ENCODE assay signal across 8 cellular contexts in the genomic region with DNA sequence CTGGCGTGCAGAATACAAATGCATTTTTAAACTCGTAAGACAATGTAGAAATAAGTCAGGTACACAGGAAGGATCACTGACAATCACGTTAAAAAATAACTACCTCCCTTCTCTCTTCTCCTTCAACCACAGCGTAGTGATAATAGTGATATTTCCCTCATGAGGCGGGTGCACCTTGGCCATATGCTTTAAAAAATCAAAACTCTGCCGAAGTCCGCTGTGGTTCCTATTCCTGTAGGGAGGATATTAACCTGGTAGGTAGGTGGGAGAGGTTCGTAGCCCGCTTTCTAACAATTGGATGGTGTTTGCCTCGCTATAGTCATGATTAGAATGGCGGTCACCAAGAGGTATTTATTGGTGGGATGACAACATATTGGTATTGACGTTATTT. TPM values are rescaled to one million over a fixed set of nuclear protein-coding genes. Genes with fewer than 3 reads are reported as not detected.
DNase-seq lines count a peak whose midpoint lies in the region; ATAC-seq and TF ChIP-seq lines count a peak whose summit lies in the region.

No MANE protein-coding gene starts in this region.

- H3K36me3 ChIP-seq in ascending aorta (no peaks in the 10 kb centered on the region), right lobe of liver (no peaks in the 10 kb centered on the region), tibial artery (no peaks in the 10 kb centered on the region)

- H3K4me3 Mint-ChIP-seq in activated CD8-positive, alpha-beta memory T cell treated with anti-CD3 and anti-CD28 coated beads, Interleukin-2, amount 10 ng/mL, durations not matched to agents 7 days and 5 days = peak overlapping the region; percentile 76

- H3K9me3 Mint-ChIP-seq in activated CD8-positive, alpha-beta memory T cell treated with anti-CD3 and anti-CD28 coated beads, Interleukin-2, amount 10 ng/mL, durations not matched to agents 7 days and 5 days (ENCODE audit: low read depth) = no peaks in the 10 kb centered on the region

- no peaks in the 10 kb centered on the region for H3K4me1 ChIP-seq in ascending aorta
- peaks cover 0 to 21% (median 8%) of the 10 kb centered on the region in 4 donors for H3K4me1 ChIP-seq in right lobe of liver
- peaks cover 0 to 11% (median 1%) of the 10 kb centered on the region in 4 donors for H3K4me1 ChIP-seq in tibial artery

- H3K27ac Mint-ChIP-seq in activated CD8-positive, alpha-beta memory T cell treated with anti-CD3 and anti-CD28 coated beads, Interleukin-2, amount 10 ng/mL, durations not matched to agents 7 days and 5 days = no peak overlapping the region

- no peaks in the 10 kb centered on the region for H3K36me3 Mint-ChIP-seq in activated CD8-positive, alpha-beta memory T cell treated with anti-CD3 and anti-CD28 coated beads, Interleukin-2, amount 10 ng/mL, durations not matched to agents 7 days and 5 days

- CTCF ChIA-PET in activated CD8-positive, alpha-beta memory T cell treated with anti-CD3 and anti-CD28 coated beads, Interleukin-2, amount 10 ng/mL, durations not matched to agents 7 days and 5 days (lab: Charles Lee) = no interaction called here

- intact Hi-C loops in ascending aorta (cut with DNase I) (no loop called here), right lobe of liver (cut with DNase I) (no loop called here), tibial artery (cut with DNase I; ENCODE audit: low total_unique reads) (no loop called here)

- no peak for DNase-seq in activated CD8-positive, alpha-beta memory T cell treated with anti-CD3 and anti-CD28 coated beads, Interleukin-2, amount 10 ng/mL, durations not matched to agents 7 days and 5 days
- no peak for DNase-seq in activated CD8-positive, alpha-beta memory T cell treated with anti-CD3 and anti-CD28 coated beads for 24 hours
- no peak for DNase-seq in ascending aorta (ENCODE audit: low spot score in 2 of 2)
- no peak for DNase-seq in right lobe of liver
- DNase-seq in tibial artery = no peak
- DNase-seq in COLO829 (ENCODE audit: low spot score) = no peak
- DNase-seq in SHP77 treated with DMSO at 0.1 percent for 48 hours (lab: John Stamatoyannopoulos, UW) = no peak

- TF ChIP-seq POLR2A in right lobe of liver (IDR thresholded peaks at IDR 0.05) = no peak

- WGBS in right lobe of liver (ENCODE audit: insufficient coverage, low coverage, low lambda C conversion rate, missing lambda C conversion rate) = 4% methylated on average over 12 of the region's 12 CpGs

- peaks cover 49% of the 10 kb centered on the region for H3K27me3 Mint-ChIP-seq in activated CD8-positive, alpha-beta memory T cell treated with anti-CD3 and anti-CD28 coated beads, Interleukin-2, amount 10 ng/mL, durations not matched to agents 7 days and 5 days

- H3K4me3 ChIP-seq in ascending aorta (peak overlapping the region; percentile 57 to 61), right lobe of liver (peak overlapping the region; percentile 42 to 59 (median 56)), tibial artery (peak overlapping the region; percentile 33 to 48)

- TF ChIP-seq CTCF in ascending aorta (IDR thresholded peaks at IDR 0.05) = no peak
- no peak for TF ChIP-seq CTCF in right lobe of liver (IDR thresholded peaks at IDR 0.05)
- no peak for TF ChIP-seq CTCF in tibial artery (IDR thresholded peaks at IDR 0.05)

- H3K27ac ChIP-seq in ascending aorta = no peak overlapping the region
- H3K27ac ChIP-seq in right lobe of liver = peak overlapping the region; percentile 83 to 97 (median 97)
- H3K27ac ChIP-seq in tibial artery = no peak overlapping the region

- no peaks in the 10 kb centered on the region for H3K9me3 ChIP-seq in ascending aorta
- no peaks in the 10 kb centered on the region for H3K9me3 ChIP-seq in right lobe of liver
- no peaks in the 10 kb centered on the region for H3K9me3 ChIP-seq in tibial artery

- no peaks in the 10 kb centered on the region for H3K27me3 ChIP-seq in ascending aorta
- H3K27me3 ChIP-seq in right lobe of liver = no peaks in the 10 kb centered on the region
- H3K27me3 ChIP-seq in tibial artery = peaks cover 0 to 3% of the 10 kb centered on the region in 2 donors

- ATAC-seq in activated CD8-positive, alpha-beta memory T cell treated with anti-CD3 and anti-CD28 coated beads, Interleukin-2, amount 10 ng/mL, durations not matched to agents 7 days and 5 days = no peak
- ATAC-seq in right lobe of liver (peak in 3 of 4 donors; percentile 17 to 27 (median 25)), GM18861 (IDR thresholded peaks at IDR 0.05; ENCODE audit: unreplicated experiment) (no peak)

- peaks cover 28% of the 10 kb centered on the region for H3K4me1 Mint-ChIP-seq in activated CD8-positive, alpha-beta memory T cell treated with anti-CD3 and anti-CD28 coated beads, Interleukin-2, amount 10 ng/mL, durations not matched to agents 7 days and 5 days

RNA-seq across cellular contexts. Expression of gene GREM2, which starts 0.7 kb away (rescaled TPM):
- total RNA-seq in activated CD8-positive, alpha-beta memory T cell treated with anti-CD3 and anti-CD28 coated beads, Interleukin-2, amount 10 ng/mL, durations not matched to agents 7 days and 5 days = under 1 TPM in 1 of 2 experiments, not detected in 1; 0.05 TPM
- not detected for total RNA-seq in ascending aorta
- 10 to 100 TPM in 5 of 6 experiments, 1 to 10 TPM in 1; 5.1 to 27.4 (median 12.7) TPM for total RNA-seq in right lobe of liver

Comparison
In these comparisons a context has a peak if more than half of its experiments do, and no peak if none do; other contexts are left out.
1. ATAC-seq: peak in right lobe of liver (3 of 4); none in activated CD8-positive, alpha-beta memory T cell treated with anti-CD3 and anti-CD28 coated beads, Interleukin-2, amount 10 ng/mL, durations not matched to agents 7 days and 5 days (single experiment) and GM18861 (single experiment).
2. H3K27ac ChIP-seq: peak in right lobe of liver (3 of 3); none in ascending aorta (0 of 2) and tibial artery (0 of 2).
3. Peak in every context shown above with its lines, with median percentiles within 50 percentile points of each other: H3K4me3 ChIP-seq.